In the genomic region with DNA sequence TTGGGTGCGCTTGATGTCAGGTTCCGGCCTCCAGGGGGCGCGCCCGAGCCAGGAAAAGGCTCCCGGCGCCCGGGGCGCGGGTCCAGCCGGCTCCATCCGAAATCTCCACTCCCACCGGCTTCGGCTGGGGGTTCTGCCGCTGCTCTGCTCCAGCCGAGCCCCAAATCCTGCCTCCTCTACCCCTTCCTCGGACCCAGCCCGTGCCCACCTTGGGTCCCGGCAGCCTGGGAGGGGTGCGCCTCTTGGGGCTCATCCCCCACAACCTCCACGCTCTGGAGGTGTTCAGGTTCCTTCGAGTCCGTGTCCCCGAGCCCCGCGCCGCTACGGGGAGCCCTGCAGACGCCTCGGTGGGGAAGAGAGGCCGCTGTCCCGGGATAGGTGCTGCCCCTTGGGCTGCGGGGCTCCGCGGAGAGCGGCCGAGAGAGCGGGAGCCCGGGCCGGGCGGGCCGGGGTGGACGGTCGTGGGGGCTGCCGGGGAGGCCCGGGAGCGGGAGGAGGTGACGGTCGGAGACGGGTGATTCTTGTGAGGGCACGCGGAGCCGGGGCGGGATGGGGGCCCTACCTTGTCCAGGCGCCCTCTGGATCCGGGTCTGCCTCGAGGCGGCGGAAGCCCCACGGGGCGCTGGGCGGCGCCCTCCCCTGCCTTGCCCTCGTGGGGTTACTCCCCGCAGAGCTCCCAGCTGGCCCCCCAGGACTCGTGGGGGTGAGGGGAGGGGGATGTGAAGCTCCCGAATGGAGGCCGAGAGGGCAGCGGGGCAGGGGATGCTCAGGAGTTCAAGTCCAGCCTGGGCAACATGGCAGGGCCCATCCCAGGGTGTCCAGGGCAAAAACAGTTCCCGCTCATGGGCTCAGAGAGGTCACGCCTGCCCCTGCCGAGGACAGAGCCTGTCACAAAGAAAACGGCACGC, we compare ENCODE assay signal across 8 cellular contexts. TPM values are rescaled to one million over a fixed set of nuclear protein-coding genes. Genes with fewer than 3 reads are reported as not detected.
DNase-seq lines count a peak whose midpoint lies in the region; ATAC-seq lines count a peak whose summit lies in the region.

No MANE protein-coding gene starts in this region.

- DNase-seq in AG08396 (ENCODE audit: low spot score) (peak; percentile 91), NCI-H2171 (lab: John Stamatoyannopoulos, UW) (peak; percentile 51), ecto neural progenitor cell (ENCODE audit: low spot score) (peak; percentile 92), lung microvascular endothelial cell (ENCODE audit: low read depth in 2 of 2) (peak; percentile 53 to 80), GF-D8 (lab: John Stamatoyannopoulos, UW) (no peak)
- DNase-seq in activated CD4-positive, alpha-beta T cell treated with anti-CD3 and anti-CD28 coated beads, Interleukin-2, amount 50 U/mL, for 24 hours (ENCODE audit: low read depth in 1 of 2, low spot score in 1 of 2) = peak; percentile 69 to 73
- DNase-seq in stimulated activated CD4-positive, alpha-beta T cell treated with anti-CD3 and anti-CD28 coated beads, TNF-alpha, amount 100 ng/mL, for 4 hours (ENCODE audit: low read depth in 3 of 3) = peak; percentile 62 to 75 (median 64)

- ATAC-seq in GM18867 (IDR thresholded peaks at IDR 0.05; ENCODE audit: unreplicated experiment) = peak; percentile 38

RNA-seq across cellular contexts. Expression of gene CYB5R3, which starts 13.2 kb away (rescaled TPM):
- total RNA-seq in lung microvascular endothelial cell = 99.0 and 129 TPM in 2 replicates

RNA-seq across cellular contexts. Expression of gene ATP5MGL, which starts 22.0 kb away (rescaled TPM):
- 0.22 and 0.60 TPM in 2 replicates for total RNA-seq in lung microvascular endothelial cell

RNA-seq across cellular contexts. Expression of gene POLDIP3, which starts 47.7 kb away (rescaled TPM):
- total RNA-seq in lung microvascular endothelial cell = 18.7 and 20.6 TPM in 2 replicates

RNA-seq across cellular contexts. Expression of gene A4GALT, which starts 58.3 kb away (rescaled TPM):
- total RNA-seq in lung microvascular endothelial cell = 32.7 and 43.8 TPM in 2 replicates
